17 cellular contexts compared by ENCODE assay signal in genomic region chr17:1598399-1599095, GRCh38. TPM values are rescaled to one million over a fixed set of nuclear protein-coding genes. Genes with fewer than 3 reads are reported as not detected.
DNase-seq lines count a peak whose midpoint lies in the region; ATAC-seq, FAIRE-seq and TF ChIP-seq lines count a peak whose summit lies in the region.
"Had no signal": no experiment of that assay in that cellular context is flagged by ENCODE, and none has a peak within 500 bp of the region (broad histone marks: within the 10 kb centered on the region; RNA-seq: fewer than 3 reads in every experiment).

No MANE protein-coding gene starts in this region.

- H3K27ac ChIP-seq in left ventricle myocardium inferior (replicated peaks) (no peak overlapping the region), left lung (peak overlapping the region; percentile 2 to 44), pancreas (peak overlapping the region in 3 of 4 donors; percentile 46 to 80 (median 67)), testis (no peak overlapping the region), A673 (ENCODE audit: low read depth, low read length, poor library complexity, severe bottlenecking) (no peak overlapping the region)

- CTCF ChIA-PET in A673 (lab: Charles Lee), result no interaction called here

- no peak overlapping the region for H3K4me3 ChIP-seq in left ventricle myocardium inferior
- H3K4me3 ChIP-seq in left lung, result no peak overlapping the region
- H3K4me3 ChIP-seq in pancreas, result no peak overlapping the region
- no peak overlapping the region for H3K4me3 ChIP-seq in testis
- no peak overlapping the region for H3K4me3 ChIP-seq in H7 (ENCODE audit: insufficient read depth, low read depth, low read length)
- no peak overlapping the region for H3K4me3 ChIP-seq in A673 (ENCODE audit: low read depth, low read length, poor library complexity, severe bottlenecking)
- H3K4me3 ChIP-seq: HAP-1 had no signal

- intact Hi-C loops in Right ventricle myocardium inferior (cut with DNase I) (no loop called here), left ventricle myocardium inferior (cut with micrococcal nuclease) (no loop called here), left lung (cut with DNase I) (no loop called here), pancreas (cut with DNase I) (no loop called here), testis (cut with DNase I; ENCODE audit: low total_unique reads) (no loop called here), A673 (cut with micrococcal nuclease; ENCODE audit: unreplicated experiment) (no loop called here)

- DNase-seq in Right ventricle myocardium inferior (ENCODE audit: missing footprints) (peak; percentile 14), left ventricle myocardium inferior (no peak), left lung (no peak), pancreas (no peak), testis (no peak), H7 (no peak), A673 (ENCODE audit: low spot score) (no peak), DMS79 treated with DMSO at 0.1 percent for 48 hours (lab: John Stamatoyannopoulos, UW) (no peak)
- DNase-seq: 8988T; CD4-positive, alpha-beta T cell; EL; NCI-H1417; NCI-H2029; NCI-H2171 treated with DMSO at 0.1 percent for 48 hours; NCI-H510A; NCI-H82 had no signal

- 87% methylated on average over 8 of the region's 8 CpGs for WGBS in pancreas, 2 donors
- WGBS in testis, 2 donors, result 94 to 95% methylated on average over 8 of the region's 8 CpGs

- H3K4me1 ChIP-seq in left ventricle myocardium inferior (no peaks in the 10 kb centered on the region), left lung (peaks cover 0 to 12% of the 10 kb centered on the region in 2 donors), pancreas (peaks cover 0 to 8% (median 6%) of the 10 kb centered on the region in 3 donors), testis (no peaks in the 10 kb centered on the region), A673 (ENCODE audit: insufficient read depth, low read length, poor library complexity, severe bottlenecking) (no peaks in the 10 kb centered on the region)
- H3K4me1 ChIP-seq: HAP-1 had no signal

- ATAC-seq in Right ventricle myocardium inferior (no peak), left lung (peak; percentile 23), pancreas (peak; percentile 17 to 40 (median 28))

- H3K9me3 ChIP-seq in left ventricle myocardium inferior (replicated peaks) (no peaks in the 10 kb centered on the region), left lung (no peaks in the 10 kb centered on the region), pancreas (no peaks in the 10 kb centered on the region), testis (no peaks in the 10 kb centered on the region), A673 (ENCODE audit: low read depth, low read length, poor library complexity, severe bottlenecking) (peaks cover 5% of the 10 kb centered on the region)

- BruUV-seq in A673 (replicated peaks; lab: Mats Ljungman, UMichigan), result no TSS peak

- FAIRE-seq in pancreas (lab: Jason Lieb, UNC), result no peak

- no peaks in the 10 kb centered on the region for H3K27me3 ChIP-seq in left ventricle myocardium inferior (ENCODE audit: low read depth)
- H3K27me3 ChIP-seq in left lung, result no peaks in the 10 kb centered on the region
- H3K27me3 ChIP-seq in pancreas, result no peaks in the 10 kb centered on the region
- no peaks in the 10 kb centered on the region for H3K27me3 ChIP-seq in testis
- no peaks in the 10 kb centered on the region for H3K27me3 ChIP-seq in H7 (ENCODE audit: control insufficient read depth, insufficient read depth, low read length)
- H3K27me3 ChIP-seq in A673 (replicated peaks; ENCODE audit: insufficient read depth, low read depth, low read length, poor library complexity), result no peaks in the 10 kb centered on the region

- TF ChIP-seq POLR2A in testis (IDR thresholded peaks at IDR 0.05), result no peak

- no peaks in the 10 kb centered on the region for H3K36me3 ChIP-seq in left ventricle myocardium inferior
- peaks cover 0 to 39% of the 10 kb centered on the region in 2 donors for H3K36me3 ChIP-seq in left lung
- no peaks in the 10 kb centered on the region for H3K36me3 ChIP-seq in pancreas
- H3K36me3 ChIP-seq in testis (ENCODE audit: low read depth, missing control alignments), result no peaks in the 10 kb centered on the region
- H3K36me3 ChIP-seq in H7 (replicated peaks; ENCODE audit: control insufficient read depth, insufficient read depth, low read length), result no peaks in the 10 kb centered on the region
- no peaks in the 10 kb centered on the region for H3K36me3 ChIP-seq in A673 (ENCODE audit: insufficient read depth, low read length, poor library complexity, severe bottlenecking)
- H3K36me3 ChIP-seq: HAP-1 had no signal

- no peak for TF ChIP-seq CTCF in left ventricle myocardium inferior (IDR thresholded peaks at IDR 0.05; ENCODE audit: borderline replicate concordance)
- TF ChIP-seq CTCF in left lung (IDR thresholded peaks at IDR 0.05), result no peak
- TF ChIP-seq CTCF in pancreas (IDR thresholded peaks at IDR 0.05), result no peak
- TF ChIP-seq CTCF in testis (IDR thresholded peaks at IDR 0.05), result no peak
- TF ChIP-seq CTCF in A673 (conservative IDR thresholded peaks at IDR 0.05; ENCODE audit: low read depth, low read length), result no peak

- POLR2A ChIA-PET in A673 (lab: Charles Lee; ENCODE audit: low non-redundant PET), result no interaction called here

RNA-seq across cellular contexts. Expression of gene SLC43A2, which starts 30.1 kb away (rescaled TPM):
- total RNA-seq in Right ventricle myocardium inferior (5.5 TPM), left ventricle myocardium inferior (4.0 TPM), left lung (10 to 100 TPM; 53.1 to 87.9 TPM), pancreas (10 to 100 TPM in 3 of 6 donors, 1 to 10 TPM in 3; 2.6 to 14.5 (median 7.3) TPM), testis (10 to 100 TPM; 12.4 to 15.7 TPM), A673 (2021) (0.06 and 1.2 TPM in 2 replicates)
- polyA plus RNA-seq in pancreas (10 to 100 TPM in 1 of 2 donors, 1 to 10 TPM in 1; 9.7 to 10.1 TPM), testis (ENCODE audit: insufficient read depth, low read depth, low replicate concordance) (11.7 TPM)
- 36.0 and 37.7 TPM in 2 replicates for total RNA-seq in H7 (2014; rRNA removed; shearing (Covaris generic))

RNA-seq across cellular contexts. Expression of gene PITPNA, which starts 36.0 kb away (rescaled TPM):
- total RNA-seq in Right ventricle myocardium inferior (52.9 TPM), left ventricle myocardium inferior (49.1 TPM), left lung (10 to 100 TPM; 64.1 to 96.8 TPM), pancreas (10 to 100 TPM; 24.1 to 32.8 (median 26.8) TPM), testis (10 to 100 TPM; 52.7 to 53.1 TPM), A673 (2021) (75.7 and 93.1 TPM in 2 replicates)
- polyA plus RNA-seq in pancreas (10 to 100 TPM in 1 of 2 donors, 1 to 10 TPM in 1; 9.3 to 21.5 TPM), testis (ENCODE audit: insufficient read depth, low read depth, low replicate concordance) (92.4 TPM)
- 22.5 and 23.1 TPM in 2 replicates for total RNA-seq in H7 (2014; rRNA removed; shearing (Covaris generic))

RNA-seq across cellular contexts. Expression of gene SCARF1, which starts 47.0 kb away (rescaled TPM):
- total RNA-seq in Right ventricle myocardium inferior, result 12.4 TPM
- total RNA-seq in left ventricle myocardium inferior, result 12.2 TPM
- 10 to 100 TPM; 24.8 to 33.0 TPM for total RNA-seq in left lung
- total RNA-seq in pancreas, result 1 to 10 TPM; 2.0 to 5.0 (median 3.1) TPM
- polyA plus RNA-seq in pancreas, result 1 to 10 TPM; 8.1 to 8.6 TPM
- 10 to 100 TPM in 1 of 2 donors, 1 to 10 TPM in 1; 9.3 to 11.6 TPM for total RNA-seq in testis
- polyA plus RNA-seq in testis (ENCODE audit: insufficient read depth, low read depth, low replicate concordance), result 4.7 TPM
- total RNA-seq in H7 (2014; rRNA removed; shearing (Covaris generic)), result 5.1 and 7.6 TPM in 2 replicates
- 0.24 TPM in 1 of 2 replicates, not detected in the other for total RNA-seq in A673 (2021)

RNA-seq across cellular contexts. Expression of gene RILP, which starts 51.1 kb away (rescaled TPM):
- total RNA-seq in Right ventricle myocardium inferior (73.0 TPM), left ventricle myocardium inferior (81.7 TPM), left lung (10 to 100 TPM; 21.2 to 34.7 TPM), pancreas (1 to 10 TPM; 6.6 to 9.0 (median 7.8) TPM), testis (10 to 100 TPM; 30.6 to 32.5 TPM), A673 (2021) (0.73 and 1.6 TPM in 2 replicates)
- polyA plus RNA-seq in pancreas (10 to 100 TPM; 13.7 to 14.4 TPM), testis (ENCODE audit: insufficient read depth, low read depth, low replicate concordance) (8.4 TPM)
- 31.0 and 32.8 TPM in 2 replicates for total RNA-seq in H7 (2014; rRNA removed; shearing (Covaris generic))

Comparison
In these comparisons a context has a peak if more than half of its experiments do, and no peak if none do; other contexts are left out.
1. H3K27ac ChIP-seq: peak in left lung (2 of 2) and pancreas (3 of 4); none in left ventricle myocardium inferior (single experiment), testis (0 of 2) and A673 (single experiment).